Comparison of ENCODE assay signal across 14 cellular contexts in the genomic region with DNA sequence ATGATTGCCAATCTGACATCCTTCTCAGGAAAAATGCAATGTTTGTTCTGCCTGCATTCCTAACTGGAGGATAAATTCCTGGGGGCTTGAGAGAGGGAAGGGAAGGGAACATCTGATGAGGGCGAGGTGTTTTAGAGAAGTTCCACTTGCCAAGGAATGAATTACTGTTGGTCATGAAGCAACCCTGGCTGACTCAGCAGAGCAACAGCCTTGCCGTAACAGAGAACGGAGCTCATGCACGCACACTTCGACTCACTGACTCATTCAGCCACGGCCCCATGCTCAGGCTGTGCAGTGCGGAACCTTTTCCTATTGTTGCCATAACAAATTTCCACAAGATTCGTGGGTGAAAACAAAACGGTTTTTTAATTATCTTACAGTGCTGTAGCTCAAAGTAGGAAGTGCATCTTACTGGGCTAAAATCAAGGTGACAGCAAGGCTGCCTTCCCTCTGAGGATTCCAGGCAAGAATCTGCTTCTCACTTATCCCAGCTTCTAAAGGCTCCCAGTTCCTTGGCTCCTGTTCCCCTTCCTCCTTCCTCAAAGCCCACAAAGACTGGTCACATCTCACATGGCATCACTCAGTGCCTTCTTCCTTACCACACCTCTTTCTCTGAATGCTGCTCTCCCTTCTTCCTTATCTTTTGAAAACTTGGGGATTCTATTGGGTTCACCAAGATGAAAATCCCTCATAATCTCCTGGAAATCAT. TPM values are rescaled to one million over a fixed set of nuclear protein-coding genes. Genes with fewer than 3 reads are reported as not detected.
"Had no signal": no experiment of that assay in that cellular context is flagged by ENCODE, and none has a peak within 500 bp of the region (broad histone marks: within the 10 kb centered on the region; RNA-seq: fewer than 3 reads in every experiment).

No MANE protein-coding gene starts in this region.

RNA-seq across cellular contexts. Expression of a gene that starts 9.5 kb away (rescaled TPM):
- total RNA-seq: activated T-cell treated with anti-CD3 and anti-CD28 coated beads, Interleukin-2, amount 50 U/mL, for 72 hours; ascending aorta; epithelial cell of proximal tubule; fibroblast of lung; foreskin keratinocyte; left cardiac atrium; lung microvascular endothelial cell; mesothelial cell of epicardium; occipital lobe; renal cortical epithelial cell; sigmoid colon; thoracic aorta; upper lobe of right lung had no signal
- polyA plus RNA-seq: fibroblast of lung, foreskin keratinocyte had no signal

RNA-seq across cellular contexts. Expression of a gene that starts 21.8 kb away (rescaled TPM):
- total RNA-seq: ascending aorta, epithelial cell of proximal tubule, fibroblast of lung, foreskin keratinocyte, left cardiac atrium, lung microvascular endothelial cell, mesothelial cell of epicardium, occipital lobe, renal cortical epithelial cell, sigmoid colon, thoracic aorta had no signal
- polyA plus RNA-seq: fibroblast of lung, foreskin keratinocyte had no signal

RNA-seq across cellular contexts. Expression of a gene that starts 23.5 kb away (rescaled TPM):
- total RNA-seq: activated CD8-positive, alpha-beta memory T cell treated with anti-CD3 and anti-CD28 coated beads for 36 hours; activated T-cell treated with anti-CD3 and anti-CD28 coated beads, Interleukin-2, amount 50 U/mL, for 72 hours; ascending aorta; epithelial cell of proximal tubule; fibroblast of lung; foreskin keratinocyte; left cardiac atrium; lung microvascular endothelial cell; mesothelial cell of epicardium; occipital lobe; renal cortical epithelial cell; sigmoid colon; thoracic aorta; upper lobe of right lung had no signal
- polyA plus RNA-seq: fibroblast of lung, foreskin keratinocyte had no signal

RNA-seq across cellular contexts. Expression of a gene that starts 55.6 kb away (rescaled TPM):
- total RNA-seq: ascending aorta, epithelial cell of proximal tubule, fibroblast of lung, foreskin keratinocyte, left cardiac atrium, lung microvascular endothelial cell, mesothelial cell of epicardium, occipital lobe, renal cortical epithelial cell, sigmoid colon had no signal
- polyA plus RNA-seq: fibroblast of lung, foreskin keratinocyte had no signal
